Comparison of ENCODE assay signal across 1 cellular context in the genomic region with DNA sequence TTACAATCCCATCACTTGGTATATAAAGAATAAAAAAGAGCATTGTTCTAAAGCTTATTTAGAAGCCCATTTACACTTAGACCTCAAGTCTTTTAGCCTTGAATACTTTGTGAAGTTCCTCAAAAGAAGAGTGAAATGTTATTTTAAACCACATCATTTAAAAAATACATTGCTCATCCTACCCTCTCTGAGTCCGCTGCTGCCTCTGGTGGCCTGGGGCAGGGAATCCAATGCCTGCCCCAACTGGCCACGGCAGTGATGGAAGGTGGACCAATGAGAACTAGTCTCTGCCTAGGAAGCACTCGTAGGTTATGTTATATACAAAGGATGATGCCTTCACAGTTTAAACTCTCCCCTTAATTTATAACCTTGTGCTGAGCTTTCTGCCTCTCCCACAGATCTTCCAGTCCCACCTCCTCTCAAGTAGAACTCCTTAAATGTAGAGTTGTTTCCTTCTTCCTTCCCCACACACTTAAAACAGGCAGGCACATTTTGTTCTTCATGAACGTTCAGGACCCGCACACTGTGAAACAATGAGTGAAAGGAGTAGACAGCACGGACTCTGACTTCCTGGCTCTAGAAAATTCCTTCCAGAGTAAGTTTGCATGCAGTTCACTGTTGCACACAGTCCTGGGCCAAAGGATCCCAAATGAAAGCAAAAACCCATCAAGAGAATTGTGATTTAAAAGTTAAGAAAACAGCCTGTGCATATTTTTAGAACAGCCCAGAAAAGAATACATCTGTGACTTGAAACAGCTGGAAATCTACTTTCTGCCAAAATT.
TF ChIP-seq lines count a peak whose summit lies in the region.

No MANE protein-coding gene starts in this region.

TF ChIP-seq in HCT116, 20 proteins besides CTCF, POLR2A, EP300 and RAD21 (continued from another document):
- TF ChIP-seq, protein P1, sequence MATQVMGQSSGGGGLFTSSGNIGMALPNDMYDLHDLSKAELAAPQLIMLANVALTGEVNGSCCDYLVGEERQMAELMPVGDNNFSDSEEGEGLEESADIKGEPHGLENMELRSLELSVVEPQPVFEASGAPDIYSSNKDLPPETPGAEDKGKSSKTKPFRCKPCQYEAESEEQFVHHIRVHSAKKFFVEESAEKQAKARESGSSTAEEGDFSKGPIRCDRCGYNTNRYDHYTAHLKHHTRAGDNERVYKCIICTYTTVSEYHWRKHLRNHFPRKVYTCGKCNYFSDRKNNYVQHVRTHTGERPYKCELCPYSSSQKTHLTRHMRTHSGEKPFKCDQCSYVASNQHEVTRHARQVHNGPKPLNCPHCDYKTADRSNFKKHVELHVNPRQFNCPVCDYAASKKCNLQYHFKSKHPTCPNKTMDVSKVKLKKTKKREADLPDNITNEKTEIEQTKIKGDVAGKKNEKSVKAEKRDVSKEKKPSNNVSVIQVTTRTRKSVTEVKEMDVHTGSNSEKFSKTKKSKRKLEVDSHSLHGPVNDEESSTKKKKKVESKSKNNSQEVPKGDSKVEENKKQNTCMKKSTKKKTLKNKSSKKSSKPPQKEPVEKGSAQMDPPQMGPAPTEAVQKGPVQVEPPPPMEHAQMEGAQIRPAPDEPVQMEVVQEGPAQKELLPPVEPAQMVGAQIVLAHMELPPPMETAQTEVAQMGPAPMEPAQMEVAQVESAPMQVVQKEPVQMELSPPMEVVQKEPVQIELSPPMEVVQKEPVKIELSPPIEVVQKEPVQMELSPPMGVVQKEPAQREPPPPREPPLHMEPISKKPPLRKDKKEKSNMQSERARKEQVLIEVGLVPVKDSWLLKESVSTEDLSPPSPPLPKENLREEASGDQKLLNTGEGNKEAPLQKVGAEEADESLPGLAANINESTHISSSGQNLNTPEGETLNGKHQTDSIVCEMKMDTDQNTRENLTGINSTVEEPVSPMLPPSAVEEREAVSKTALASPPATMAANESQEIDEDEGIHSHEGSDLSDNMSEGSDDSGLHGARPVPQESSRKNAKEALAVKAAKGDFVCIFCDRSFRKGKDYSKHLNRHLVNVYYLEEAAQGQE (IDR thresholded peaks at IDR 0.05; ENCODE audit: low read depth), result no peak
- TF ChIP-seq ZNF274 (IDR thresholded peaks at IDR 0.05; ENCODE audit: low read depth, low read length), result no peak
